Comparison of ENCODE assay signal across 18 cellular contexts in genomic region chr3:10145685-10146084, GRCh38. TPM values are rescaled to one million over a fixed set of nuclear protein-coding genes. Genes with fewer than 3 reads are reported as not detected.
DNase-seq lines count a peak whose midpoint lies in the region; ATAC-seq and TF ChIP-seq lines count a peak whose summit lies in the region.
"Had no signal": no experiment of that assay in that cellular context is flagged by ENCODE, and none has a peak within 500 bp of the region (broad histone marks: within the 10 kb centered on the region; RNA-seq: fewer than 3 reads in every experiment).

No MANE protein-coding gene starts in this region.

- TF ChIP-seq CTCF in nephron progenitor cell (IDR thresholded peaks at IDR 0.05) (no peak), ascending aorta (IDR thresholded peaks at IDR 0.05) (no peak), colonic mucosa (IDR thresholded peaks at IDR 0.05) (no peak)

- H3K9me3 Mint-ChIP-seq in T-helper 1 cell treated with Interleukin-12 subunit alpha and Interleukin-12 subunit beta and Interleukin-4 antibody, amounts not matched to agents 30 μg/mL and 1 μg/mL, for 36 hours, result no peaks in the 10 kb centered on the region
- H3K9me3 Mint-ChIP-seq in activated T-helper 17 cell treated with anti-CD3 and anti-CD28 coated beads, Interleukin-2, amount 50 U/mL, for 72 hours, result no peaks in the 10 kb centered on the region
- H3K9me3 Mint-ChIP-seq in nephron progenitor cell, result peaks cover 5% of the 10 kb centered on the region

- H3K4me3 Mint-ChIP-seq in T-helper 1 cell treated with Interleukin-12 subunit alpha and Interleukin-12 subunit beta and Interleukin-4 antibody, amounts not matched to agents 30 μg/mL and 1 μg/mL, for 36 hours, result peak overlapping the region; percentile 67
- H3K4me3 Mint-ChIP-seq in activated T-helper 17 cell treated with anti-CD3 and anti-CD28 coated beads, Interleukin-2, amount 50 U/mL, for 72 hours, result peak overlapping the region; percentile 96
- H3K4me3 Mint-ChIP-seq in nephron progenitor cell, result peak overlapping the region; percentile 14

- H3K36me3 Mint-ChIP-seq in T-helper 1 cell treated with Interleukin-12 subunit alpha and Interleukin-12 subunit beta and Interleukin-4 antibody, amounts not matched to agents 30 μg/mL and 1 μg/mL, for 36 hours (ENCODE audit: low read depth), result peaks cover 34% of the 10 kb centered on the region
- H3K36me3 Mint-ChIP-seq in activated T-helper 17 cell treated with anti-CD3 and anti-CD28 coated beads, Interleukin-2, amount 50 U/mL, for 72 hours (ENCODE audit: low read depth), result peaks cover 91% of the 10 kb centered on the region
- peaks cover 63% of the 10 kb centered on the region for H3K36me3 Mint-ChIP-seq in nephron progenitor cell (ENCODE audit: low read depth)

- in situ Hi-C loops in KBM-7 (cut with MboI; ENCODE audit: low pct_unique_long_range_greater_than_20kb, low sequenced_read_pairs), result no loop called here

- H3K27ac ChIP-seq in ascending aorta (no peak overlapping the region), colonic mucosa (no peak overlapping the region)
- H3K27ac ChIP-seq: esophagus muscularis mucosa, hepatocyte, skin epidermis, thoracic aorta had no signal

- H3K4me1 ChIP-seq in ascending aorta (peaks cover 7 to 22% of the 10 kb centered on the region in 2 donors), colonic mucosa (no peaks in the 10 kb centered on the region)

- H3K9me3 ChIP-seq in ascending aorta (no peaks in the 10 kb centered on the region), colonic mucosa (no peaks in the 10 kb centered on the region)
- H3K9me3 ChIP-seq: esophagus muscularis mucosa, HAP-1, thoracic aorta had no signal

- ATAC-seq in activated T-helper 17 cell treated with anti-CD3 and anti-CD28 coated beads, Interleukin-2, amount 50 U/mL, for 72 hours (replicated peaks), result no peak
- ATAC-seq in HG02610 (IDR thresholded peaks at IDR 0.05; ENCODE audit: unreplicated experiment), result no peak
- ATAC-seq: left lobe of liver had no signal

- no peak overlapping the region for H3K27ac Mint-ChIP-seq in T-helper 1 cell treated with Interleukin-12 subunit alpha and Interleukin-12 subunit beta and Interleukin-4 antibody, amounts not matched to agents 30 μg/mL and 1 μg/mL, for 36 hours
- peak overlapping the region; percentile 10 for H3K27ac Mint-ChIP-seq in activated T-helper 17 cell treated with anti-CD3 and anti-CD28 coated beads, Interleukin-2, amount 50 U/mL, for 72 hours
- H3K27ac Mint-ChIP-seq in nephron progenitor cell, result peak overlapping the region; percentile 57

- DNase-seq in T-helper 1 cell (no peak), KBM-7 (peak; percentile 49), nephron progenitor cell (no peak), ascending aorta (ENCODE audit: low spot score in 2 of 2) (no peak), colonic mucosa (no peak)
- DNase-seq: activated CD4-positive, alpha-beta T cell treated with anti-CD3 and anti-CD28 coated beads, Interleukin-2, amount 50 U/mL, for 1 hour; MM.1S; SW 1271 had no signal

- H3K4me3 ChIP-seq in ascending aorta, result no peak overlapping the region
- H3K4me3 ChIP-seq in colonic mucosa, result no peak overlapping the region
- H3K4me3 ChIP-seq: esophagus muscularis mucosa, HAP-1, hepatocyte, skin epidermis had no signal

- intact Hi-C loops in ascending aorta (cut with DNase I) (loop anchor here (10.0 kb wide), 1 partner anchor 411 kb away; the partner anchor contains the start of gene BRPF1), colonic mucosa (cut with DNase I) (no loop called here)

- H3K4me1 Mint-ChIP-seq in T-helper 1 cell treated with Interleukin-12 subunit alpha and Interleukin-12 subunit beta and Interleukin-4 antibody, amounts not matched to agents 30 μg/mL and 1 μg/mL, for 36 hours (ENCODE audit: low read depth), result peaks cover 29% of the 10 kb centered on the region
- peaks cover 14% of the 10 kb centered on the region for H3K4me1 Mint-ChIP-seq in activated T-helper 17 cell treated with anti-CD3 and anti-CD28 coated beads, Interleukin-2, amount 50 U/mL, for 72 hours
- peaks cover 23% of the 10 kb centered on the region for H3K4me1 Mint-ChIP-seq in nephron progenitor cell

- no peaks in the 10 kb centered on the region for H3K27me3 Mint-ChIP-seq in T-helper 1 cell treated with Interleukin-12 subunit alpha and Interleukin-12 subunit beta and Interleukin-4 antibody, amounts not matched to agents 30 μg/mL and 1 μg/mL, for 36 hours (ENCODE audit: low read depth)
- no peaks in the 10 kb centered on the region for H3K27me3 Mint-ChIP-seq in activated T-helper 17 cell treated with anti-CD3 and anti-CD28 coated beads, Interleukin-2, amount 50 U/mL, for 72 hours
- peaks cover under 1% of the 10 kb centered on the region for H3K27me3 Mint-ChIP-seq in nephron progenitor cell (ENCODE audit: low read depth, poor library complexity)

- H3K36me3 ChIP-seq in ascending aorta (peaks cover 19 to 32% of the 10 kb centered on the region in 2 donors), colonic mucosa (peaks cover 9% of the 10 kb centered on the region)

- no peak overlapping the region for H3K9ac ChIP-seq in colonic mucosa (ENCODE audit: low read depth in 2 of 2, low read length in 2 of 2)

- H3K27me3 ChIP-seq in ascending aorta, result no peaks in the 10 kb centered on the region
- H3K27me3 ChIP-seq in colonic mucosa, result no peaks in the 10 kb centered on the region
- H3K27me3 ChIP-seq: esophagus muscularis mucosa, hepatocyte had no signal

RNA-seq across cellular contexts. Expression of gene VHL, which starts 4.1 kb away (rescaled TPM):
- total RNA-seq in activated T-helper 17 cell treated with anti-CD3 and anti-CD28 coated beads, Interleukin-2, amount 50 U/mL, for 72 hours, result 10 to 100 TPM; 62.7 to 63.7 TPM
- 34.4 TPM for total RNA-seq in ascending aorta
- 10 to 100 TPM; 35.4 to 40.6 TPM for total RNA-seq in colonic mucosa

RNA-seq across cellular contexts. Expression of gene IRAK2, which starts 19.0 kb away (rescaled TPM):
- 10 to 100 TPM in 1 of 2 donors, 1 to 10 TPM in 1; 5.6 to 10.1 TPM for total RNA-seq in activated T-helper 17 cell treated with anti-CD3 and anti-CD28 coated beads, Interleukin-2, amount 50 U/mL, for 72 hours
- total RNA-seq in ascending aorta (1.3 TPM), colonic mucosa (1 to 10 TPM; 1.0 to 2.6 TPM)

RNA-seq across cellular contexts. Expression of gene BRK1, which starts 30.2 kb away (rescaled TPM):
- 100 to 1,000 TPM in 1 of 2 donors, 10 to 100 TPM in 1; 93.3 to 111 TPM for total RNA-seq in activated T-helper 17 cell treated with anti-CD3 and anti-CD28 coated beads, Interleukin-2, amount 50 U/mL, for 72 hours
- total RNA-seq in ascending aorta (87.3 TPM), colonic mucosa (100 to 1,000 TPM; 104 to 105 TPM)

RNA-seq across cellular contexts. Expression of gene FANCD2OS, which starts 37.6 kb away (rescaled TPM):
- not detected for total RNA-seq in activated T-helper 17 cell treated with anti-CD3 and anti-CD28 coated beads, Interleukin-2, amount 50 U/mL, for 72 hours
- total RNA-seq in ascending aorta, result not detected
- not detected for total RNA-seq in colonic mucosa
- total RNA-seq: A172, esophagus muscularis mucosa, hepatocyte, left lobe of liver, thoracic aorta had no signal

Comparison
In these comparisons a context has a peak if more than half of its experiments do, and no peak if none do; other contexts are left out.
1. H3K4me3 Mint-ChIP-seq: peak in every context shown above with its lines; median percentile 96 in activated T-helper 17 cell treated with anti-CD3 and anti-CD28 coated beads, Interleukin-2, amount 50 U/mL, for 72 hours; 67 in T-helper 1 cell treated with Interleukin-12 subunit alpha and Interleukin-12 subunit beta and Interleukin-4 antibody, amounts not matched to agents 30 μg/mL and 1 μg/mL, for 36 hours; 14 in nephron progenitor cell.